8 cellular contexts compared by ENCODE assay signal in genomic region chr6:3356056-3356823, GRCh38.
A peak's percentile ranks its signal among the peaks of the same experiment; 100 is the strongest.
DNase-seq lines count a peak whose midpoint lies in the region; ATAC-seq, FAIRE-seq and TF ChIP-seq lines count a peak whose summit lies in the region.

No MANE protein-coding gene starts in this region.

- no peak for TF ChIP-seq RAD21 in K562 (CRISPR knock-in tag; conservative IDR thresholded peaks at IDR 0.05 in 1 of 2, IDR thresholded peaks at IDR 0.05 in 1 of 2)

- no peaks in the 10 kb centered on the region for H3K9me3 ChIP-seq in Loucy (ENCODE audit: insufficient read depth, low read depth, low read length)
- H3K9me3 ChIP-seq in K562 (replicated peaks; ENCODE audit: control insufficient read depth, insufficient read depth, low read depth, low read length), result no peaks in the 10 kb centered on the region
- no peaks in the 10 kb centered on the region for H3K9me3 ChIP-seq in iPS-20b (ENCODE audit: insufficient read depth, low read depth, low read length)

- no peaks in the 10 kb centered on the region for H3K9me1 ChIP-seq in K562 (ENCODE audit: control insufficient read depth, insufficient read depth, low read length)

- H2AFZ ChIP-seq in Loucy (ENCODE audit: low read length) (peak overlapping the region; percentile 92), K562 (ENCODE audit: low read depth, low read length) (peak overlapping the region; percentile 96)

- peak; percentile 67 for FAIRE-seq in K562 (lab: Jason Lieb, UNC)

- no TSS peak for BruUV-seq in K562 (replicated peaks; lab: Mats Ljungman, UMichigan)

- ATAC-seq in K562, result peak; percentile 60
- no peak for ATAC-seq in HG02610 (IDR thresholded peaks at IDR 0.05; ENCODE audit: unreplicated experiment)

- in situ Hi-C loops in G401 (cut with HindIII; ENCODE audit: low sequenced_read_pairs) (no loop called here), K562 (cut with MboI) (no loop called here)

- CTCF ChIA-PET in K562 (lab: Yijun Ruan, JAX; ENCODE audit: low intra/inter-chr PET ratio), result no interaction called here

- peak overlapping the region; percentile 66 for H3K4me2 ChIP-seq in Loucy (ENCODE audit: low read depth, low read length, poor library complexity, severe bottlenecking)
- peak overlapping the region; percentile 85 for H3K4me2 ChIP-seq in K562 (ENCODE audit: insufficient read depth, low read length)

- no peaks in the 10 kb centered on the region for H4K20me1 ChIP-seq in Loucy (ENCODE audit: insufficient read depth, low read length, poor library complexity, severe bottlenecking)
- no peaks in the 10 kb centered on the region for H4K20me1 ChIP-seq in K562 (replicated peaks; ENCODE audit: control insufficient read depth, insufficient read depth, low read length)

- H3K4me1 ChIP-seq in Loucy (ENCODE audit: insufficient read depth, low read length, poor library complexity, severe bottlenecking) (peaks cover 54% of the 10 kb centered on the region), K562 (replicated peaks in 1 of 2; ENCODE audit: control insufficient read depth in 2 of 2, insufficient read depth in 2 of 2, low read length in 2 of 2) (peaks cover 30 to 56% of the 10 kb centered on the region in 2 experiments), iPS-20b (ENCODE audit: insufficient read depth, low read length) (peaks cover 41% of the 10 kb centered on the region)

- DNase-seq in G401 (ENCODE audit: low spot score) (peak; percentile 70), H4 (ENCODE audit: low spot score) (peak; percentile 63), T-helper 2 cell (peak in 4 of 5 experiments; percentile 27 to 76 (median 46)), K562 (ENCODE audit: extremely low read depth in 1 of 4, low spot score in 3 of 4) (peak; percentile 78 to 96 (median 94))

- peak overlapping the region; percentile 96 for H3K27ac ChIP-seq in K562 (ENCODE audit: extremely low read depth, low read depth, low read length)
- no peak overlapping the region for H3K27ac ChIP-seq in iPS-20b (ENCODE audit: low read length)
- peak overlapping the region in 20 of 21 experiments; percentile 40 to 93 (median 84) for H3K27ac ChIP-seq in skin epidermis

- peaks cover 17% of the 10 kb centered on the region; the same call in 1 of the 2 replicates for H3F3A ChIP-seq in Loucy (ENCODE audit: low read depth)

- TF ChIP-seq CTCF in Loucy (conservative IDR thresholded peaks at IDR 0.05; ENCODE audit: low read length) (no peak), K562 (IDR thresholded peaks at IDR 0.05 in 2 of 3, conservative IDR thresholded peaks at IDR 0.05 in 1 of 3; ENCODE audit: insufficient read depth in 2 of 3, low read depth in 1 of 3, low read length in 3 of 3) (no peak)

- 0 out of 2 replicates have a peak, but pooled peaks have one; percentile 17 for TF ChIP-seq EP300 in K562 (IDR thresholded peaks at IDR 0.05; ENCODE audit: low read length)

- intact Hi-C loops in K562 (cut with micrococcal nuclease), result loop anchor here (2.0 to 10.0 kb wide), 3 partner anchors 37 to 669 kb away; a partner anchor contains a TSS

- no peak for TF ChIP-seq POLR2A in K562 (conservative IDR thresholded peaks at IDR 0.05)

- H3K79me2 ChIP-seq in Loucy (ENCODE audit: insufficient read depth, low read length), result no peaks in the 10 kb centered on the region
- peaks cover 7% of the 10 kb centered on the region; the same call in 1 of the 3 replicates for H3K79me2 ChIP-seq in K562 (ENCODE audit: control insufficient read depth, insufficient read depth, low read length)

- H3K9ac ChIP-seq in Loucy (ENCODE audit: low read depth, low read length, poor library complexity, severe bottlenecking) (peak overlapping the region; percentile 56), K562 (ENCODE audit: insufficient read depth in 1 of 2, low read depth in 2 of 2, low read length in 2 of 2) (peak overlapping the region; percentile 51 to 82; a peak in 3 of 4 replicates), iPS-20b (ENCODE audit: low read depth, low read length) (peak overlapping the region; percentile 33; the same call in 1 of the 2 replicates)

- no peaks in the 10 kb centered on the region for H3K9me2 ChIP-seq in Loucy (replicated peaks; ENCODE audit: low read depth, low read length)

- H3K27me3 ChIP-seq in Loucy (ENCODE audit: insufficient read depth, low read length, poor library complexity, severe bottlenecking) (no peaks in the 10 kb centered on the region), K562 (ENCODE audit: control insufficient read depth in 2 of 2, insufficient read depth in 2 of 2, low read length in 2 of 2) (no peaks in the 10 kb centered on the region), iPS-20b (ENCODE audit: insufficient read depth, low read length) (no peaks in the 10 kb centered on the region)

- 9% methylated on average over 18 of the region's 24 CpGs for WGBS in K562 (ENCODE audit: insufficient coverage, low coverage, missing lambda C conversion rate)

- no peaks in the 10 kb centered on the region for H3K36me3 ChIP-seq in Loucy (ENCODE audit: insufficient read depth, low read length)
- H3K36me3 ChIP-seq in K562 (ENCODE audit: control insufficient read depth, insufficient read depth, low read length), result no peaks in the 10 kb centered on the region
- H3K36me3 ChIP-seq in iPS-20b (ENCODE audit: insufficient read depth, low read depth, low read length), result no peaks in the 10 kb centered on the region

- POLR2A ChIA-PET in K562 (lab: Yijun Ruan, JAX), result interaction anchor here (0.5 to 3.4 kb wide), 7 partner anchors 8 to 1947 kb away, joined by 3 to 22 read pairs (median 3); no protein-coding TSS in a partner anchor

- H3K4me3 ChIP-seq in Loucy (ENCODE audit: low read length, poor library complexity, severe bottlenecking), result peak overlapping the region; percentile 69
- peak overlapping the region; percentile 14; the same call in 1 of the 2 replicates for H3K4me3 ChIP-seq in K562
- H3K4me3 ChIP-seq in iPS-20b (ENCODE audit: low read length), result peak overlapping the region; percentile 56
- peak overlapping the region in 6 of 7 experiments; percentile 1 to 30 (median 16) for H3K4me3 ChIP-seq in skin epidermis

TF ChIP-seq in K562, 482 proteins besides CTCF, POLR2A, EP300 and RAD21 (continues in another document):
- TF ChIP-seq TARDBP (IDR thresholded peaks at IDR 0.05) (0 out of 2 replicates have a peak, but pooled peaks have one; percentile 43), SRSF9 (IDR thresholded peaks at IDR 0.05; ENCODE audit: borderline replicate concordance, low read depth, low read length) (no peak), NR1H2 (CRISPR knock-in tag; IDR thresholded peaks at IDR 0.05) (no peak), ZNF785 (CRISPR knock-in tag; IDR thresholded peaks at IDR 0.05) (no peak), FOXK2 (conservative IDR thresholded peaks at IDR 0.05 in 1 of 2, IDR thresholded peaks at IDR 0.05 in 1 of 2; ENCODE audit: low read depth in 2 of 2) (peak; percentile 49 to 53; a peak in 2 of 4 replicates), ZNF589 (CRISPR knock-in tag; IDR thresholded peaks at IDR 0.05; ENCODE audit: low read depth) (no peak), RHOXF2B (CRISPR knock-in tag; conservative IDR thresholded peaks at IDR 0.05) (no peak), ZNF449 (CRISPR knock-in tag; IDR thresholded peaks at IDR 0.05) (0 out of 2 replicates have a peak, but pooled peaks have one; percentile 44), TFAP4 (CRISPR knock-in tag; IDR thresholded peaks at IDR 0.05; ENCODE audit: borderline replicate concordance) (peak; percentile 11; the same call in 1 of the 2 replicates), ZBED1 (IDR thresholded peaks at IDR 0.05) (no peak), SMAD4 (CRISPR knock-in tag; conservative IDR thresholded peaks at IDR 0.05) (no peak), MAFK (IDR thresholded peaks at IDR 0.05; ENCODE audit: low read length) (0 out of 2 replicates have a peak, but pooled peaks have one; percentile 22), ZNF23 (CRISPR knock-in tag; IDR thresholded peaks at IDR 0.05) (no peak), ZNF395 (CRISPR knock-in tag; IDR thresholded peaks at IDR 0.05) (0 out of 2 replicates have a peak, but pooled peaks have one; percentile 36), SPI1 (IDR thresholded peaks at IDR 0.05; ENCODE audit: borderline replicate concordance, low read depth, low read length) (peak; percentile 99), ASH1L (IDR thresholded peaks at IDR 0.05; ENCODE audit: borderline replicate concordance, low read depth, partially characterized antibody) (no peak), SMAD2 (IDR thresholded peaks at IDR 0.05; ENCODE audit: low read depth, low read length) (no peak), HDAC2 (IDR thresholded peaks at IDR 0.05) (peak; percentile 61), HMG20B (CRISPR knock-in tag; IDR thresholded peaks at IDR 0.05) (no peak), ZNF121 (CRISPR knock-in tag; conservative IDR thresholded peaks at IDR 0.05) (no peak), CBFB (CRISPR knock-in tag; IDR thresholded peaks at IDR 0.05) (no peak)

Comparison
In these comparisons a context has a peak if more than half of its experiments do, and no peak if none do; other contexts are left out.
1. H3K4me3 ChIP-seq: peak in every context shown above with its lines; median percentile 69 in Loucy; 56 in iPS-20b; 16 in skin epidermis; 14 in K562.